27 cellular contexts compared by ENCODE assay signal in the genomic region with DNA sequence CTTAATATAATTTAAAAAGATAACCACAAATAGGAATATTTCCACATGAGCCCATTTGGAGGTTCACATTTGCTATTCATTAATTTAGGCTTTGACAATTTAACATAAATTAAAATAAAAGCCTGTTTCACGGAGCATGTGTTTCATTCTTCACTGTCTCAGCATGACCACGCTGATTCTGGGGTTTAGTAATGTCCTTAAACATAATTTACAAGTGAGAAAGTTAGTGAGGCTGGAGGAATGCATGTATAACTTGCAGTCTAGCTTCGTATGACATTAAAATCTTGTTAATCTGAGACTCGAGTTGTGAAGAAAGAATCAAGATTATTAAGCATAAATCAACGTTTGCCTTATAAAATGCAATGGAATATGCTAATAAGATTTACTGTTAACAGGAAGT.
"Had no signal": no experiment of that assay in that cellular context is flagged by ENCODE, and none has a peak within 500 bp of the region (broad histone marks: within the 10 kb centered on the region; RNA-seq: fewer than 3 reads in every experiment).

No MANE protein-coding gene starts in this region.

- H2AFZ ChIP-seq: neural progenitor cell had no signal

- H3K4me3 ChIP-seq: left ventricle myocardium inferior, lung, neural progenitor cell, right atrium auricular region, right lobe of liver, stomach, testis, thyroid gland, transverse colon, upper lobe of left lung, vagina had no signal

- H3K36me3 ChIP-seq: left ventricle myocardium inferior, neural progenitor cell, neutrophil, right atrium auricular region, right lobe of liver, stomach, thyroid gland, transverse colon, upper lobe of left lung, vagina had no signal

- H3K27ac ChIP-seq: left ventricle myocardium inferior, neural progenitor cell, neutrophil, right atrium auricular region, right lobe of liver, stomach, testis, thyroid gland, transverse colon, upper lobe of left lung, vagina had no signal

- H3K9ac ChIP-seq: neural progenitor cell had no signal

- ATAC-seq: left colon; natural killer cell; right lobe of liver; stimulated activated naive B cell treated with anti-CD40 and anti-IgM and Interleukin-4, amounts not matched to agents 10 μg/mL and 1 μg/mL and 100 μg/mL, for 72 hours; stimulated activated naive CD8-positive, alpha-beta T cell treated with anti-CD3 and anti-CD28 coated beads, Interleukin-15, Interleukin-2, amounts not matched to agents 100 U/mL and 50 U/mL, for 24 hours had no signal

- H3K9me3 ChIP-seq: neutrophil, right atrium auricular region, right lobe of liver, stomach, testis, thyroid gland, transverse colon, upper lobe of left lung, vagina had no signal

- DNase-seq: hippocampal formation; kidney; left colon; left ventricle myocardium inferior; mesendoderm; naive B cell; natural killer cell; nephron progenitor cell; occipital lobe; right lobe of liver; stimulated activated CD4-positive, alpha-beta T cell treated with anti-CD3 and anti-CD28 coated beads, Interleukin-12 subunit alpha, Interleukin-12 subunit beta, amount 100 ng/mL, for 4 hours; stimulated activated CD4-positive, alpha-beta T cell treated with anti-CD3 and anti-CD28 coated beads, Interleukin-15, amount 100 ng/mL, for 24 hours; stimulated activated CD4-positive, alpha-beta T cell treated with anti-CD3 and anti-CD28 coated beads, Interleukin-2, amount 100 ng/mL, for 24 hours; stimulated activated CD4-positive, alpha-beta T cell treated with anti-CD3 and anti-CD28 coated beads, Interleukin-4, amount 100 ng/mL, for 1 hour; stimulated activated naive B cell treated with anti-CD40 and anti-IgM and Interleukin-4, amounts not matched to agents 10 μg/mL and 1 μg/mL and 100 μg/mL, for 72 hours; stimulated activated naive CD8-positive, alpha-beta T cell treated with anti-CD3 and anti-CD28 coated beads, Interleukin-15, Interleukin-2, amounts not matched to agents 100 U/mL and 50 U/mL, for 24 hours; stomach; testis; thyroid gland; transverse colon; upper lobe of left lung had no signal

- H3K4me2 ChIP-seq: neural progenitor cell had no signal

- FAIRE-seq: islet of Langerhans, kidney had no signal

- H3K4me1 ChIP-seq: left ventricle myocardium inferior, neural progenitor cell, right atrium auricular region, right lobe of liver, stomach, testis, thyroid gland, transverse colon, upper lobe of left lung, vagina had no signal

- H3K27me3 ChIP-seq: neural progenitor cell, neutrophil, right atrium auricular region, right lobe of liver, stomach, testis, thyroid gland, transverse colon, upper lobe of left lung, vagina had no signal
